In genomic region chr19:44613295-44614168, GRCh38 we compare ENCODE assay signal across 1 cellular context.
TF ChIP-seq lines count a peak whose summit lies in the region.

Gene IGSF23 (plus strand): TSS chr19:44613563. CDS start chr19:44613646, 83 bp downstream.

TF ChIP-seq in HepG2, 621 proteins besides CTCF, POLR2A, EP300 and RAD21 (continued from another document and continues in another):
- TF ChIP-seq ZBTB4 (CRISPR knock-in tag; IDR thresholded peaks at IDR 0.05; ENCODE audit: borderline replicate concordance) = peak; percentile 52; the same call in 1 of the 2 replicates
- peak; percentile 70; the same call in 1 of the 2 replicates for TF ChIP-seq HMG20A (CRISPR knock-in tag; IDR thresholded peaks at IDR 0.05; ENCODE audit: borderline replicate concordance)
- TF ChIP-seq MEIS2 (CRISPR knock-in tag; IDR thresholded peaks at IDR 0.05) = peak; percentile 79; the same call in 1 of the 2 replicates
- TF ChIP-seq ZFP62 (CRISPR knock-in tag; IDR thresholded peaks at IDR 0.05) = no peak
- no peak for TF ChIP-seq ZNF672 (CRISPR knock-in tag; IDR thresholded peaks at IDR 0.05)
- no peak for TF ChIP-seq NONO (IDR thresholded peaks at IDR 0.05)
- 0 out of 2 replicates have a peak, but pooled peaks have one; percentile 55 for TF ChIP-seq NONO (CRISPR knock-in tag; conservative IDR thresholded peaks at IDR 0.05)
- TF ChIP-seq ZNF34 (CRISPR knock-in tag; IDR thresholded peaks at IDR 0.05; ENCODE audit: borderline replicate concordance) = no peak
- no peak for TF ChIP-seq ZNF143 (CRISPR knock-in tag; IDR thresholded peaks at IDR 0.05)
- TF ChIP-seq ZSCAN21 (CRISPR knock-in tag; IDR thresholded peaks at IDR 0.05; ENCODE audit: borderline replicate concordance) = 0 out of 2 replicates have a peak, but pooled peaks have one; percentile 20
- TF ChIP-seq ZNF644 (CRISPR knock-in tag; IDR thresholded peaks at IDR 0.05; ENCODE audit: low read depth) = peak; percentile 63; the same call in 1 of the 2 replicates
- TF ChIP-seq JUN (CRISPR knock-in tag; IDR thresholded peaks at IDR 0.05) = peak; percentile 67; the same call in 1 of the 2 replicates
- TF ChIP-seq ZNF264 (CRISPR knock-in tag; IDR thresholded peaks at IDR 0.05) = peak; percentile 83; the same call in 1 of the 2 replicates
- TF ChIP-seq ZNF10 (CRISPR knock-in tag; IDR thresholded peaks at IDR 0.05; ENCODE audit: borderline replicate concordance, low read depth) = no peak
- TF ChIP-seq ZFP36 (IDR thresholded peaks at IDR 0.05; ENCODE audit: borderline replicate concordance, low read depth, low read length, partially characterized antibody) = no peak
- TF ChIP-seq ZBTB42 (CRISPR knock-in tag; IDR thresholded peaks at IDR 0.05) = no peak
- TF ChIP-seq KDM6A (CRISPR knock-in tag; IDR thresholded peaks at IDR 0.05; ENCODE audit: low read depth) = peak; percentile 78
- peak; percentile 34; the same call in 1 of the 2 replicates for TF ChIP-seq FOXO1 (CRISPR knock-in tag; IDR thresholded peaks at IDR 0.05)
- TF ChIP-seq PAX8 (CRISPR knock-in tag; IDR thresholded peaks at IDR 0.05; ENCODE audit: borderline replicate concordance) = 0 out of 2 replicates have a peak, but pooled peaks have one; percentile 49
- no peak for TF ChIP-seq SOX6 (IDR thresholded peaks at IDR 0.05)
- peak; percentile 69 for TF ChIP-seq SOX6 (CRISPR knock-in tag; IDR thresholded peaks at IDR 0.05)
- no peak for TF ChIP-seq FLYWCH1 (CRISPR knock-in tag; IDR thresholded peaks at IDR 0.05)
- peak; percentile 84 for TF ChIP-seq ARID3A (IDR thresholded peaks at IDR 0.05; ENCODE audit: low read depth, low read length)
- peak; percentile 66; the same call in 1 of the 2 replicates for TF ChIP-seq TARDBP (CRISPR knock-in tag; IDR thresholded peaks at IDR 0.05)
- TF ChIP-seq AHDC1 (CRISPR knock-in tag; IDR thresholded peaks at IDR 0.05; ENCODE audit: borderline replicate concordance) = 0 out of 2 replicates have a peak, but pooled peaks have one; percentile 17
- TF ChIP-seq ESRRA (CRISPR knock-in tag; IDR thresholded peaks at IDR 0.05; ENCODE audit: low read depth) = peak; percentile 73
- TF ChIP-seq SKIL (CRISPR knock-in tag; IDR thresholded peaks at IDR 0.05; ENCODE audit: borderline replicate concordance) = no peak
- no peak for TF ChIP-seq GPN1 (CRISPR knock-in tag; IDR thresholded peaks at IDR 0.05; ENCODE audit: borderline replicate concordance)
- TF ChIP-seq NRL (CRISPR knock-in tag; IDR thresholded peaks at IDR 0.05; ENCODE audit: borderline replicate concordance) = no peak
- no peak for TF ChIP-seq ZNF282 (IDR thresholded peaks at IDR 0.05; ENCODE audit: partially characterized antibody)
- TF ChIP-seq ZMYM3 (CRISPR knock-in tag; IDR thresholded peaks at IDR 0.05) = peak; percentile 79
- TF ChIP-seq CSRNP1 (CRISPR knock-in tag; IDR thresholded peaks at IDR 0.05) = 0 out of 2 replicates have a peak, but pooled peaks have one; percentile 57
- no peak for TF ChIP-seq CEBPZ (IDR thresholded peaks at IDR 0.05; ENCODE audit: low read length)
- no peak for TF ChIP-seq ZNF354B (CRISPR knock-in tag; IDR thresholded peaks at IDR 0.05)
- peak; percentile 19; the same call in 1 of the 2 replicates for TF ChIP-seq ZNF335 (CRISPR knock-in tag; IDR thresholded peaks at IDR 0.05)
- TF ChIP-seq MTA1 (CRISPR knock-in tag; IDR thresholded peaks at IDR 0.05; ENCODE audit: borderline replicate concordance) = peak; percentile 89
- TF ChIP-seq ZNF639 (CRISPR knock-in tag; conservative IDR thresholded peaks at IDR 0.05) = no peak
- TF ChIP-seq PHF8 (CRISPR knock-in tag; IDR thresholded peaks at IDR 0.05) = no peak
- no peak for TF ChIP-seq HMG20B (CRISPR knock-in tag; conservative IDR thresholded peaks at IDR 0.05)
- no peak for TF ChIP-seq LCORL (IDR thresholded peaks at IDR 0.05)
- peak; percentile 86 for TF ChIP-seq LCORL (CRISPR knock-in tag; IDR thresholded peaks at IDR 0.05)
- TF ChIP-seq ZNF816 (CRISPR knock-in tag; IDR thresholded peaks at IDR 0.05; ENCODE audit: borderline replicate concordance) = no peak
- TF ChIP-seq ARID2 (CRISPR knock-in tag; IDR thresholded peaks at IDR 0.05; ENCODE audit: borderline replicate concordance) = no peak
- TF ChIP-seq KLF9 (CRISPR knock-in tag; IDR thresholded peaks at IDR 0.05; ENCODE audit: low read depth) = no peak
- TF ChIP-seq ZNF766 (CRISPR knock-in tag; IDR thresholded peaks at IDR 0.05; ENCODE audit: borderline replicate concordance) = no peak
- TF ChIP-seq GABPB1 (CRISPR knock-in tag; IDR thresholded peaks at IDR 0.05) = 0 out of 2 replicates have a peak, but pooled peaks have one; percentile 21
- TF ChIP-seq FOXK2 (IDR thresholded peaks at IDR 0.05) = no peak
- TF ChIP-seq ZBTB21 (CRISPR knock-in tag; IDR thresholded peaks at IDR 0.05) = no peak
- no peak for TF ChIP-seq RFX5 (IDR thresholded peaks at IDR 0.05; ENCODE audit: low read depth, low read length)
